ENCODE assay signal across 29 cellular contexts in the genomic region with DNA sequence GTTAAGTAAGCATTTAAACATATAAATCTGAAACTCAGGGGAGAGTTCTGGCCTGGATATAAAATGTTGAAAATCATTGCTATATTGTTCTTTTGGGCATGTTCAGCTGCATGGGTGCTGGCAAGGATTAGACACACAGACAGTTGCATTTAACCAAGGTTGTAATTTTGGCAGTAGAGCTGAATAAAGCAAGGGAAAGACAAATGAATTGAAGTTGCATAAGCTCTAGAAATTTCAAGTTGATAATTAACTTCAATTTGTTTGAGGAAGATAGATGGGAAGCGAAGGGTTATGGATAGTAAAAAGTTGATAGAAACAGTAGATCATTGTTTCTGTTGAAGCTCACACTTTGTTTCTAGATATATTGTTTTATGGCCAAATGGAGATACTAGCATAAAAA.
"Had no signal": no experiment of that assay in that cellular context is flagged by ENCODE, and none has a peak within 500 bp of the region (broad histone marks: within the 10 kb centered on the region; RNA-seq: fewer than 3 reads in every experiment).

No MANE protein-coding gene starts in this region.

- DNase-seq: activated B cell treated with CpG ODN at 0.5 μM for 24 hours; activated CD4-positive, alpha-beta T cell treated with anti-CD3 and anti-CD28 coated beads for 48 hours; activated CD4-positive, alpha-beta T cell treated with anti-CD3 and anti-CD28 coated beads, Interleukin-2, amount 50 U/mL, for 1 hour; activated CD4-positive, alpha-beta T cell treated with anti-CD3 and anti-CD28 coated beads, Interleukin-2, amount 50 U/mL, for 48 hours; activated CD8-positive, alpha-beta memory T cell treated with anti-CD3 and anti-CD28 coated beads for 24 hours; activated CD8-positive, alpha-beta T cell treated with anti-CD3 and anti-CD28 coated beads for 36 hours; activated effector memory CD4-positive, alpha-beta T cell treated with Interleukin-2 at 50 U/mL for 16 hours; activated gamma-delta T cell treated with Interleukin-2 at 50 U/mL for 16 hours; activated naive CD4-positive, alpha-beta T cell treated with anti-CD3 and anti-CD28 coated beads, Interleukin-2, amount 50 U/mL, for 16 hours; activated naive CD4-positive, alpha-beta T cell treated with Interleukin-2 at 50 U/mL for 16 hours; activated T-cell treated with anti-CD3 and anti-CD28 coated beads, Interleukin-2, amount 50 U/mL, for 4 hours; amniotic stem cell; anterior cingulate cortex; brain microvascular endothelial cell; cortex of kidney; dermis blood vessel endothelial cell; effector CD4-positive, alpha-beta T cell; effector memory CD8-positive, alpha-beta T cell; esophagus squamous epithelium; foreskin melanocyte; T-helper 2 cell had no signal

- H3K4me3 ChIP-seq: esophagus squamous epithelium, gastroesophageal sphincter had no signal

- H3K27ac ChIP-seq: brain microvascular endothelial cell, epithelial cell of prostate, esophagus squamous epithelium, gastroesophageal sphincter, VCaP had no signal

- H3K27me3 ChIP-seq: brain microvascular endothelial cell had no signal

- FAIRE-seq: astrocyte, bronchial epithelial cell, endothelial cell of umbilical vein had no signal

- H3K4me1 ChIP-seq: esophagus squamous epithelium, gastroesophageal sphincter had no signal

- ATAC-seq: activated CD4-positive, CD25-positive, alpha-beta regulatory T cell treated with anti-CD3 and anti-CD28 coated beads, Interleukin-2, amount 50 U/mL, for 24 hours; activated CD8-positive, alpha-beta T cell treated with anti-CD3 and anti-CD28 coated beads for 36 hours; activated T-cell treated with anti-CD3 and anti-CD28 coated beads, Interleukin-2, amount 50 U/mL, for 4 hours; activated T-helper 17 cell treated with anti-CD3 and anti-CD28 coated beads, Interleukin-2, amount 50 U/mL, for 72 hours; effector memory CD8-positive, alpha-beta T cell; gastroesophageal sphincter had no signal

- H3K9me3 ChIP-seq: esophagus squamous epithelium, gastroesophageal sphincter had no signal

- H3K36me3 ChIP-seq: brain microvascular endothelial cell, esophagus squamous epithelium, gastroesophageal sphincter had no signal
